ENCODE assay signal across 10 cellular contexts in the genomic region with DNA sequence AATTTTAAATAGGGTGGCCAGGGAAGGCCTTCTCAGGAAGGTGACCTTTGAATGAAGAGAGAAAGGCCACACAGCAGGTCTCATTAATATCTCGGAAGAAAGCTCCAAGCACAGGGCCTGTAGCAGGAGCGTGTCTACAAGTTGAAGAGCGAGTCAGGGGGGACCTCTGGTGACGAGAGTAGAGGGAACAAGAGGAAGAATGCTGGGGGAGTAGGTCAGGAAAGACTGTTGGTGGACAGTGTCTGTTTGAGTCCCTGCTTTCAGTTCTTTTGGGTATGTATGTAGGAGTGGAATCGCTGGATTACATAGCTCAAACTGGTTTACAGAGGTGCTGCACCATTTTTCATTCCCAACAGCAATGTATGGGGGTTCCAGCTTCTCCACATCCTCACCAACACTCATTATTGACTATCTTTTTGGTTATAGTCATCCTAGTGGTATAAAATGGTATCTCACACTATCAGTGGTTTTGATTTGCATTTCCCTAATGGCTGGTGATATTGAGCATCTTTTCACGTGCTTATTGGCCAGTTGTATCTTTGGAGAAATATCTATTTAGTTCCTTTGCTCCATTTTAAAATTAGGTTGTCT. TPM values are rescaled to one million over a fixed set of nuclear protein-coding genes. Genes with fewer than 3 reads are reported as not detected.
DNase-seq lines count a peak whose midpoint lies in the region; TF ChIP-seq lines count a peak whose summit lies in the region.
"Had no signal": no experiment of that assay in that cellular context is flagged by ENCODE, and none has a peak within 500 bp of the region (broad histone marks: within the 10 kb centered on the region; RNA-seq: fewer than 3 reads in every experiment).

No MANE protein-coding gene starts in this region.

- no peaks in the 10 kb centered on the region for H3K27me3 ChIP-seq in A673 (replicated peaks; ENCODE audit: insufficient read depth, low read depth, low read length, poor library complexity)

- POLR2A ChIA-PET in A673 (lab: Charles Lee; ENCODE audit: low non-redundant PET), result no interaction called here

- TF ChIP-seq CTCF in A673 (conservative IDR thresholded peaks at IDR 0.05; ENCODE audit: low read depth, low read length), result 0 out of 2 replicates have a peak, but pooled peaks have one; percentile 29
- peak; percentile 42 for TF ChIP-seq CTCF in GM12873 (IDR thresholded peaks at IDR 0.05; ENCODE audit: insufficient read depth, low read depth, low read length, missing control alignments)
- peak; percentile 23 for TF ChIP-seq CTCF in fibroblast of mammary gland (conservative IDR thresholded peaks at IDR 0.05; ENCODE audit: control insufficient read depth, insufficient read depth, low read depth, low read length)

- intact Hi-C loops in A673 (cut with micrococcal nuclease; ENCODE audit: unreplicated experiment), result no loop called here

- BruUV-seq in A673 (replicated peaks; lab: Mats Ljungman, UMichigan), result no TSS peak

- DNase-seq in A673 (ENCODE audit: low spot score), result peak; percentile 23
- peak; percentile 32 for DNase-seq in RKO (ENCODE audit: low spot score)
- DNase-seq in fibroblast of mammary gland (ENCODE audit: low read depth), result no peak
- DNase-seq in ecto neural progenitor cell (ENCODE audit: low spot score), result no peak
- no peak for DNase-seq in SHP77 treated with DMSO at 0.1 percent for 48 hours (lab: John Stamatoyannopoulos, UW)
- DNase-seq in stimulated activated CD4-positive, alpha-beta T cell treated with anti-CD3 and anti-CD28 coated beads, Interleukin-2, amount 100 ng/mL, for 24 hours, result no peak
- DNase-seq in NCI-H526 treated with DMSO at 0.1 percent for 48 hours (lab: John Stamatoyannopoulos, UW), result no peak
- DNase-seq: naive thymus-derived CD8-positive, alpha-beta T cell; T-cell had no signal

- no peak overlapping the region for H3K27ac ChIP-seq in A673 (ENCODE audit: low read depth, low read length, poor library complexity, severe bottlenecking)

- H3K4me3 ChIP-seq in A673 (ENCODE audit: low read depth, low read length, poor library complexity, severe bottlenecking) (no peak overlapping the region), fibroblast of mammary gland (ENCODE audit: control insufficient read depth, low read depth, low read length) (no peak overlapping the region)

- no peaks in the 10 kb centered on the region for H3K4me1 ChIP-seq in A673 (ENCODE audit: insufficient read depth, low read length, poor library complexity, severe bottlenecking)

- no peaks in the 10 kb centered on the region for H3K9me3 ChIP-seq in A673 (ENCODE audit: low read depth, low read length, poor library complexity, severe bottlenecking)

- CTCF ChIA-PET in A673 (lab: Charles Lee), result interaction anchor here (1.2 kb wide), 1 partner anchor 155 kb away, joined by 4 read pairs; no protein-coding TSS in a partner anchor

- peaks cover 51% of the 10 kb centered on the region for H3K36me3 ChIP-seq in A673 (ENCODE audit: insufficient read depth, low read length, poor library complexity, severe bottlenecking)

RNA-seq across cellular contexts. Expression of a gene that starts 55.8 kb away (rescaled TPM):
- 59.7 and 64.2 TPM in 2 replicates for total RNA-seq in A673 (2021)

Comparison
In these comparisons a context has a peak if more than half of its experiments do, and no peak if none do; other contexts are left out.
1. DNase-seq: peak in A673 (single experiment) and RKO (single experiment); none in fibroblast of mammary gland (single experiment), ecto neural progenitor cell (single experiment), SHP77 treated with DMSO at 0.1 percent for 48 hours (single experiment), stimulated activated CD4-positive, alpha-beta T cell treated with anti-CD3 and anti-CD28 coated beads, Interleukin-2, amount 100 ng/mL, for 24 hours (0 of 2) and NCI-H526 treated with DMSO at 0.1 percent for 48 hours (single experiment).
2. Peak in every context shown above with its lines, with median percentiles within 50 percentile points of each other: CTCF ChIP-seq.